Comparison of ENCODE assay signal across 19 cellular contexts in genomic region chrX:36961590-36961989, GRCh38. TPM values are rescaled to one million over a fixed set of nuclear protein-coding genes. Genes with fewer than 3 reads are reported as not detected.
DNase-seq lines count a peak whose midpoint lies in the region; ATAC-seq, FAIRE-seq and TF ChIP-seq lines count a peak whose summit lies in the region.
"Had no signal": no experiment of that assay in that cellular context is flagged by ENCODE, and none has a peak within 500 bp of the region (broad histone marks: within the 10 kb centered on the region; RNA-seq: fewer than 3 reads in every experiment).

No MANE protein-coding gene starts in this region.

- peaks cover 2% of the 10 kb centered on the region for H3K4me1 Mint-ChIP-seq in endodermal cell
- H3K4me1 Mint-ChIP-seq in stimulated activated naive B cell treated with anti-CD40 and anti-IgM and Interleukin-4, amounts not matched to agents 10 μg/mL and 1 μg/mL and 100 μg/mL, for 72 hours = no peaks in the 10 kb centered on the region

- H3K4me3 Mint-ChIP-seq in endodermal cell = no peak overlapping the region
- H3K4me3 Mint-ChIP-seq in stimulated activated naive B cell treated with anti-CD40 and anti-IgM and Interleukin-4, amounts not matched to agents 10 μg/mL and 1 μg/mL and 100 μg/mL, for 72 hours = no peak overlapping the region

- no peak for ATAC-seq in stimulated activated naive B cell treated with anti-CD40 and anti-IgM and Interleukin-4, amounts not matched to agents 10 μg/mL and 1 μg/mL and 100 μg/mL, for 72 hours (replicated peaks)
- ATAC-seq: right cardiac atrium had no signal

- H3K27me3 Mint-ChIP-seq in endodermal cell (ENCODE audit: insufficient read depth) = peaks cover 24% of the 10 kb centered on the region
- peaks cover 19 to 35% of the 10 kb centered on the region in 2 donors for H3K27me3 Mint-ChIP-seq in stimulated activated naive B cell treated with anti-CD40 and anti-IgM and Interleukin-4, amounts not matched to agents 10 μg/mL and 1 μg/mL and 100 μg/mL, for 72 hours

- no peak overlapping the region for H3K27ac ChIP-seq in endodermal cell (ENCODE audit: low read depth, low read length)
- H3K27ac ChIP-seq: dorsolateral prefrontal cortex, testis had no signal

- H3K4me1 ChIP-seq in endodermal cell (ENCODE audit: control insufficient read depth, insufficient read depth, low read length) = no peaks in the 10 kb centered on the region
- H3K4me1 ChIP-seq: testis had no signal

- H3K9me3 ChIP-seq in endodermal cell (ENCODE audit: control insufficient read depth, low read length) = no peaks in the 10 kb centered on the region
- H3K9me3 ChIP-seq: testis had no signal

- WGBS in endodermal cell (ENCODE audit: insufficient coverage in 1 of 2, insufficient read length in 1 of 2), 2 experiments = 71% methylated on average over 8 of the region's 10 CpGs; no CpG with 5 or more reads in 1 of the 2 experiments

- no peaks in the 10 kb centered on the region for H3K36me3 Mint-ChIP-seq in endodermal cell (ENCODE audit: low read depth)
- no peaks in the 10 kb centered on the region for H3K36me3 Mint-ChIP-seq in stimulated activated naive B cell treated with anti-CD40 and anti-IgM and Interleukin-4, amounts not matched to agents 10 μg/mL and 1 μg/mL and 100 μg/mL, for 72 hours

- H3K27me3 ChIP-seq in endodermal cell (ENCODE audit: control insufficient read depth, insufficient read depth, low read length, poor library complexity, severe bottlenecking) = no peaks in the 10 kb centered on the region
- H3K27me3 ChIP-seq: testis had no signal

- H3K4me3 ChIP-seq in endodermal cell (ENCODE audit: low read length) = no peak overlapping the region
- H3K4me3 ChIP-seq: dorsolateral prefrontal cortex, lung, testis had no signal

- DNase-seq in NCI-H748 (lab: John Stamatoyannopoulos, UW; ENCODE audit: unreplicated experiment) (peak; percentile 0), NCI-H748 treated with DMSO at 0.1 percent for 48 hours (lab: John Stamatoyannopoulos, UW) (no peak), NCI-H82 treated with DMSO at 0.1 percent for 48 hours (lab: John Stamatoyannopoulos, UW; ENCODE audit: unreplicated experiment) (peak; percentile 9), endodermal cell (peak; percentile 49), urothelium cell line (ENCODE audit: low spot score) (peak; percentile 4), amniotic stem cell (lab: John Stamatoyannopoulos, UW) (no peak)
- no peak for DNase-seq in activated naive CD4-positive, alpha-beta T cell (lab: John Stamatoyannopoulos, UW)
- no peak for DNase-seq in stimulated activated naive B cell treated with anti-CD40 and anti-IgM and Interleukin-4, amounts not matched to agents 10 μg/mL and 1 μg/mL and 100 μg/mL, for 72 hours
- DNase-seq: activated effector memory CD4-positive, alpha-beta T cell treated with Interleukin-2 at 50 U/mL for 16 hours; NCI-H1048; right cardiac atrium; stimulated activated CD4-positive, alpha-beta T cell treated with anti-CD3 and anti-CD28 coated beads, Interleukin-2, amount 100 ng/mL, for 24 hours; testis had no signal

- H3K27ac Mint-ChIP-seq in endodermal cell = no peak overlapping the region
- H3K27ac Mint-ChIP-seq in stimulated activated naive B cell treated with anti-CD40 and anti-IgM and Interleukin-4, amounts not matched to agents 10 μg/mL and 1 μg/mL and 100 μg/mL, for 72 hours = no peak overlapping the region

- no peak for FAIRE-seq in urothelium cell line (lab: Jason Lieb, UNC)
- FAIRE-seq: GM18507 had no signal

- TF ChIP-seq CTCF in endodermal cell (conservative IDR thresholded peaks at IDR 0.05) = peak; percentile 59

- no peaks in the 10 kb centered on the region for H3K36me3 ChIP-seq in endodermal cell (ENCODE audit: control insufficient read depth, insufficient read depth, low read length)

- peaks cover 31% of the 10 kb centered on the region for H3K9me3 Mint-ChIP-seq in endodermal cell
- H3K9me3 Mint-ChIP-seq in stimulated activated naive B cell treated with anti-CD40 and anti-IgM and Interleukin-4, amounts not matched to agents 10 μg/mL and 1 μg/mL and 100 μg/mL, for 72 hours = peaks cover 0 to 8% of the 10 kb centered on the region in 2 donors

- H3K9ac ChIP-seq in endodermal cell (ENCODE audit: extremely low read depth, low read length, poor library complexity, severe bottlenecking) = no peak overlapping the region

RNA-seq across cellular contexts. Expression of gene FAM47C, which starts 46.6 kb away (rescaled TPM):
- not detected for total RNA-seq in endodermal cell
- polyA plus RNA-seq in endodermal cell (2013, experiment 1 of 2) = not detected
- polyA plus RNA-seq in endodermal cell (2013, experiment 2 of 2) = not detected
- total RNA-seq: activated CD8-positive, alpha-beta memory T cell treated with anti-CD3 and anti-CD28 coated beads for 36 hours; lung; right cardiac atrium had no signal
- polyA plus RNA-seq: AG04450, neural cell, right cardiac atrium had no signal

Comparison
In these comparisons a context has a peak if more than half of its experiments do, and no peak if none do; other contexts are left out.
1. DNase-seq: peak in NCI-H748 (single experiment), NCI-H82 treated with DMSO at 0.1 percent for 48 hours (single experiment), endodermal cell (single experiment) and urothelium cell line (single experiment); none in NCI-H748 treated with DMSO at 0.1 percent for 48 hours (single experiment), activated naive CD4-positive, alpha-beta T cell (0 of 4), amniotic stem cell (single experiment) and stimulated activated naive B cell treated with anti-CD40 and anti-IgM and Interleukin-4, amounts not matched to agents 10 μg/mL and 1 μg/mL and 100 μg/mL, for 72 hours (single experiment).